In the genomic region with DNA sequence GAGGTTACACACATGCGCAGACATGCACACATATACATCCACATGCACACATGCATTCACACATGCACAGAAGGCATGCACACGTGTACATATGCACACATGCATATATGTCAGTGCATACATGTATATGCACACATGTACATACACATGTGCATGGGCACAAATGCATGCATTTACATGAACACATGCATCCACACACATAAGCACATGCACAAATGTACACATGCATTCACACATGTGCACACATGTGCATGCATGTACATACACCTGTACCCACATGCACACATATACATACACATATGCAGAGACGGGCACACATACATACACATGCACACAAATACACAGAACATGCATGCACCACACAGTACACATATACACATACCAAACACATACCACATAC, we compare ENCODE assay signal across 26 cellular contexts.
"Had no signal": no experiment of that assay in that cellular context is flagged by ENCODE, and none has a peak within 500 bp of the region (broad histone marks: within the 10 kb centered on the region; RNA-seq: fewer than 3 reads in every experiment).

No MANE protein-coding gene starts in this region.

- H3K4me2 ChIP-seq: KMS-11 had no signal

- DNase-seq: activated CD4-positive, alpha-beta T cell treated with anti-CD3 and anti-CD28 coated beads, Interleukin-2, amount 10 ng/mL, durations not matched to agents 24 days and 14 days; activated CD4-positive, alpha-beta T cell treated with anti-CD3 and anti-CD28 coated beads, Interleukin-2, amount 50 U/mL, for 4 hours; activated CD8-positive, alpha-beta T cell treated with anti-CD3 and anti-CD28 coated beads for 36 hours; activated gamma-delta T cell; activated naive CD4-positive, alpha-beta T cell treated with Interleukin-2 at 50 U/mL for 16 hours; activated T-cell treated with anti-CD3 and anti-CD28 coated beads, Interleukin-2, amount 50 U/mL, for 24 hours; body of pancreas; NCI-H1105; NCI-H1417 treated with DMSO at 0.1 percent for 48 hours; NCI-H187 treated with DMSO at 0.1 percent for 48 hours; NCI-H2081; NCI-H226; NCI-H446 treated with DMSO at 0.1 percent for 48 hours; NCI-H524; NCI-H69; SHP77; SJCRH30; T1000; WERI-Rb-1 had no signal

- H3K27ac ChIP-seq: adrenal gland, body of pancreas, breast epithelium, KMS-11, SJCRH30, SK-N-MC, WERI-Rb-1 had no signal

- H3K27me3 ChIP-seq: adrenal gland, body of pancreas, breast epithelium had no signal

- H3K27ac Mint-ChIP-seq: activated CD4-positive, alpha-beta T cell treated with anti-CD3 and anti-CD28 coated beads, Interleukin-2, amount 10 ng/mL, durations not matched to agents 24 days and 14 days; activated CD8-positive, alpha-beta T cell treated with anti-CD3 and anti-CD28 coated beads for 36 hours; activated naive CD4-positive, alpha-beta T cell treated with anti-CD3 and anti-CD28 coated beads, Interleukin-2, amount 50 U/mL, for 72 hours; activated T-cell treated with anti-CD3 and anti-CD28 coated beads, Interleukin-2, amount 50 U/mL, for 24 hours; activated T-helper 2 cell treated with anti-CD3 and anti-CD28 coated beads, Interferon-gamma antibody, Interleukin-2, Interleukin-4, amounts not matched to agents 10 μg/mL and 5 μg/mL and 100 μg/mL, durations not matched to agents 14 hours and 24 hours and 36 hours had no signal

- ATAC-seq: activated CD8-positive, alpha-beta T cell treated with anti-CD3 and anti-CD28 coated beads for 36 hours; activated naive CD4-positive, alpha-beta T cell treated with anti-CD3 and anti-CD28 coated beads, Interleukin-2, amount 50 U/mL, for 72 hours; body of pancreas; Panc1 had no signal

- H3K4me1 ChIP-seq: adrenal gland, body of pancreas, breast epithelium had no signal

- H3K4me3 Mint-ChIP-seq: activated CD4-positive, alpha-beta T cell treated with anti-CD3 and anti-CD28 coated beads, Interleukin-2, amount 10 ng/mL, durations not matched to agents 24 days and 14 days; activated CD8-positive, alpha-beta T cell treated with anti-CD3 and anti-CD28 coated beads for 36 hours; activated T-cell treated with anti-CD3 and anti-CD28 coated beads, Interleukin-2, amount 50 U/mL, for 24 hours had no signal

- H3K27me3 Mint-ChIP-seq: activated CD4-positive, alpha-beta T cell treated with anti-CD3 and anti-CD28 coated beads, Interleukin-2, amount 10 ng/mL, durations not matched to agents 24 days and 14 days; activated CD8-positive, alpha-beta T cell treated with anti-CD3 and anti-CD28 coated beads for 36 hours; activated T-cell treated with anti-CD3 and anti-CD28 coated beads, Interleukin-2, amount 50 U/mL, for 24 hours had no signal

- H3K9ac ChIP-seq: KMS-11 had no signal

- H3K4me3 ChIP-seq: adrenal gland, body of pancreas, breast epithelium, SJCRH30, SK-N-MC had no signal

- H3K4me1 Mint-ChIP-seq: activated CD4-positive, alpha-beta T cell treated with anti-CD3 and anti-CD28 coated beads, Interleukin-2, amount 10 ng/mL, durations not matched to agents 24 days and 14 days had no signal

- H3K36me3 Mint-ChIP-seq: activated naive CD4-positive, alpha-beta T cell treated with anti-CD3 and anti-CD28 coated beads, Interleukin-2, amount 50 U/mL, for 72 hours had no signal

- H3K9me3 Mint-ChIP-seq: activated CD4-positive, alpha-beta T cell treated with anti-CD3 and anti-CD28 coated beads, Interleukin-2, amount 10 ng/mL, durations not matched to agents 24 days and 14 days; activated CD8-positive, alpha-beta T cell treated with anti-CD3 and anti-CD28 coated beads for 36 hours; activated naive CD4-positive, alpha-beta T cell treated with anti-CD3 and anti-CD28 coated beads, Interleukin-2, amount 50 U/mL, for 72 hours; activated T-cell treated with anti-CD3 and anti-CD28 coated beads, Interleukin-2, amount 50 U/mL, for 24 hours; activated T-helper 2 cell treated with anti-CD3 and anti-CD28 coated beads, Interferon-gamma antibody, Interleukin-2, Interleukin-4, amounts not matched to agents 10 μg/mL and 5 μg/mL and 100 μg/mL, durations not matched to agents 14 hours and 24 hours and 36 hours had no signal
